Comparison of ENCODE assay signal across 8 cellular contexts in genomic region chr11:803770-804598, GRCh38. TPM values are rescaled to one million over a fixed set of nuclear protein-coding genes. Genes with fewer than 3 reads are reported as not detected.
A peak's percentile ranks its signal among the peaks of the same experiment; 100 is the strongest.
DNase-seq lines count a peak whose midpoint lies in the region; ATAC-seq and TF ChIP-seq lines count a peak whose summit lies in the region.

No MANE protein-coding gene starts in this region.

- H3K9me2 ChIP-seq in GM23248 (ENCODE audit: insufficient read depth), result no peaks in the 10 kb centered on the region

- H3K4me3 ChIP-seq in GM23248, result peak overlapping the region; percentile 73
- H3K4me3 ChIP-seq in retinal pigment epithelial cell (ENCODE audit: low read length), result peak overlapping the region; percentile 63

- no peak for ATAC-seq in GM21786 (IDR thresholded peaks at IDR 0.05; ENCODE audit: unreplicated experiment)

- H4K20me1 ChIP-seq in GM23248 (ENCODE audit: insufficient read depth), result no peaks in the 10 kb centered on the region

- no peak overlapping the region for H3K27ac ChIP-seq in GM23248

- peaks cover 3% of the 10 kb centered on the region for H3K4me1 Mint-ChIP-seq in endothelial cell (ENCODE audit: unreplicated experiment)

- H2AFZ ChIP-seq in GM23248, result no peak overlapping the region; the same call in 1 of the 2 replicates

- TF ChIP-seq CTCF in endothelial cell (IDR thresholded peaks at IDR 0.05; ENCODE audit: unreplicated experiment), result no peak
- no peak for TF ChIP-seq CTCF in retinal pigment epithelial cell (conservative IDR thresholded peaks at IDR 0.05; ENCODE audit: low read depth, low read length)

- H3K27ac Mint-ChIP-seq in endothelial cell (ENCODE audit: unreplicated experiment), result no peak overlapping the region

- H3K27me3 ChIP-seq in GM23248 (replicated peaks; ENCODE audit: insufficient read depth), result no peaks in the 10 kb centered on the region

- peak overlapping the region; percentile 67 for H3K4me3 Mint-ChIP-seq in endothelial cell (ENCODE audit: unreplicated experiment)

- 60 to 64% methylated on average over 24 to 26 of the region's 26 CpGs for WGBS in GM23248 (ENCODE audit: low coverage in 1 of 2, low lambda C conversion rate in 2 of 2, missing lambda C conversion rate in 2 of 2), 2 experiments

- no peaks in the 10 kb centered on the region for H3K9me3 Mint-ChIP-seq in endothelial cell (ENCODE audit: unreplicated experiment)

- H3K36me3 ChIP-seq in GM23248 (ENCODE audit: low read depth), result no peaks in the 10 kb centered on the region; the same call in 1 of the 2 replicates

- DNase-seq in GM23248 (no peak), NCI-H69 (lab: John Stamatoyannopoulos, UW) (peak; percentile 74), endothelial cell (ENCODE audit: low spot score) (no peak), retinal pigment epithelial cell (ENCODE audit: low read depth) (no peak), NCI-H524 treated with DMSO at 0.1 percent for 48 hours (lab: John Stamatoyannopoulos, UW) (no peak), dedifferentiated amniotic fluid mesenchymal stem cell (ENCODE audit: extremely low spot score) (no peak), germinal center (ENCODE audit: low spot score) (no peak)

- no peaks in the 10 kb centered on the region for H3F3A ChIP-seq in GM23248 (ENCODE audit: insufficient read depth)

- peaks cover 10% of the 10 kb centered on the region for H3K4me1 ChIP-seq in GM23248 (ENCODE audit: insufficient read depth)

- H3K79me2 ChIP-seq in GM23248 (ENCODE audit: insufficient read depth), result peaks cover 23% of the 10 kb centered on the region

- no peaks in the 10 kb centered on the region for H3K9me3 ChIP-seq in GM23248 (ENCODE audit: low read depth)

- in situ Hi-C loops in GM23248 (cut with MboI), result no loop called here

- peaks cover 9% of the 10 kb centered on the region for H3K27me3 Mint-ChIP-seq in endothelial cell (ENCODE audit: unreplicated experiment)

- no peaks in the 10 kb centered on the region for H3K36me3 Mint-ChIP-seq in endothelial cell (ENCODE audit: low read depth, unreplicated experiment)

- peak overlapping the region; percentile 89 for H3K4me2 ChIP-seq in GM23248 (ENCODE audit: unreplicated experiment)

- H3K9ac ChIP-seq in GM23248, result peak overlapping the region; percentile 80

RNA-seq across cellular contexts. Expression of gene PIDD1, which starts 1.0 kb away (rescaled TPM):
- 4.2 and 6.4 TPM in 2 replicates for total RNA-seq in GM23248 (2014; rRNA removed; shearing (Covaris generic))
- polyA plus RNA-seq in GM23248 (2016; fragmentation: Nextera tagmentation; extraction: Ambion mirVana), result 7.3 and 8.5 TPM in 2 replicates
- total RNA-seq in endothelial cell (ENCODE audit: unreplicated experiment), result 13.7 TPM

RNA-seq across cellular contexts. Expression of gene RPLP2, which starts 5.8 kb away (rescaled TPM):
- 162 and 263 TPM in 2 replicates for total RNA-seq in GM23248 (2014; rRNA removed; shearing (Covaris generic))
- 726 and 744 TPM in 2 replicates for polyA plus RNA-seq in GM23248 (2016; fragmentation: Nextera tagmentation; extraction: Ambion mirVana)
- 2,188 TPM for total RNA-seq in endothelial cell (ENCODE audit: unreplicated experiment)

RNA-seq across cellular contexts. Expression of gene SLC25A22, which starts 5.9 kb away (rescaled TPM):
- total RNA-seq in GM23248 (2014; rRNA removed; shearing (Covaris generic)), result 10.5 and 13.9 TPM in 2 replicates
- polyA plus RNA-seq in GM23248 (2016; fragmentation: Nextera tagmentation; extraction: Ambion mirVana), result 18.7 and 19.4 TPM in 2 replicates
- 17.8 TPM for total RNA-seq in endothelial cell (ENCODE audit: unreplicated experiment)

RNA-seq across cellular contexts. Expression of gene CEND1, which starts 14.1 kb away (rescaled TPM):
- total RNA-seq in GM23248 (2014; rRNA removed; shearing (Covaris generic)), result 2.1 and 2.8 TPM in 2 replicates
- 3.4 and 3.9 TPM in 2 replicates for polyA plus RNA-seq in GM23248 (2016; fragmentation: Nextera tagmentation; extraction: Ambion mirVana)
- not detected for total RNA-seq in endothelial cell (ENCODE audit: unreplicated experiment)

RNA-seq across cellular contexts. Expression of gene PNPLA2, which starts 14.7 kb away (rescaled TPM):
- 35.2 and 38.7 TPM in 2 replicates for total RNA-seq in GM23248 (2014; rRNA removed; shearing (Covaris generic))
- 87.6 and 98.1 TPM in 2 replicates for polyA plus RNA-seq in GM23248 (2016; fragmentation: Nextera tagmentation; extraction: Ambion mirVana)
- total RNA-seq in endothelial cell (ENCODE audit: unreplicated experiment), result 40.5 TPM
